In the genomic region with DNA sequence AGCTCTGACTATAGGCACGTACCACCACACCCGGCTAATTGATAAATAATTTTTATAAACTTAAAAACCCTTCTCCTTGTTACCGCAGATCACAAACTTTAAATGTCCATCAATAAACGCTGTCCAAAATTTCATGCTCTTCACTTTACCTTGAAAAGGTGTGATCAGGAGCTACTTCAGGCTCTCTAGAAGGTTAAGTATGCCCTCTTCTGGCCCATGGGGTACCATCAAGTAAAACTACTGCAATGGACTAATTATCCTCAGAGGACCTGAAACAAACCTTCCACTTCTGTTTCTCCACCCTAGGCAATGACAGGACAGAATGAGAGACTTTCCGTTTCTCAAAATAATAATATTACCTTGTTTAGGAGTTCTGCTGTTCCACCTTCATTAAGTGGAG, we compare ENCODE assay signal across 11 cellular contexts. TPM values are rescaled to one million over a fixed set of nuclear protein-coding genes. Genes with fewer than 3 reads are reported as not detected.
DNase-seq lines count a peak whose midpoint lies in the region; ATAC-seq, FAIRE-seq and TF ChIP-seq lines count a peak whose summit lies in the region.
"Had no signal": no experiment of that assay in that cellular context is flagged by ENCODE, and none has a peak within 500 bp of the region (broad histone marks: within the 10 kb centered on the region; RNA-seq: fewer than 3 reads in every experiment).

No MANE protein-coding gene starts in this region.

- H3K27ac ChIP-seq in CD8-positive, alpha-beta T cell (ENCODE audit: low read depth, low read length), result no peak overlapping the region

- H3K4me1 ChIP-seq in CD8-positive, alpha-beta T cell (ENCODE audit: insufficient read depth, low read length), result no peaks in the 10 kb centered on the region

- H3K9me3 Mint-ChIP-seq in CD8-positive, alpha-beta T cell, result no peaks in the 10 kb centered on the region
- H3K9me3 Mint-ChIP-seq: activated naive CD8-positive, alpha-beta T cell treated with anti-CD3 and anti-CD28 coated beads, Interleukin-2, amount 50 U/mL, for 24 hours; T-helper 1 cell treated with Interleukin-12 subunit alpha and Interleukin-12 subunit beta and Interleukin-4 antibody, amounts not matched to agents 30 μg/mL and 1 μg/mL, for 36 hours had no signal

- POLR2A ChIA-PET in CD8-positive, alpha-beta T cell (lab: Charles Lee), result no interaction called here

- in situ Hi-C loops in astrocyte of the cerebellum (cut with HindIII; ENCODE audit: low sequenced_read_pairs), result no loop called here

- no peaks in the 10 kb centered on the region for H3K27me3 ChIP-seq in CD8-positive, alpha-beta T cell (ENCODE audit: insufficient read depth, low read length)

- no peaks in the 10 kb centered on the region for H3K27me3 Mint-ChIP-seq in CD8-positive, alpha-beta T cell (ENCODE audit: low read depth)
- H3K27me3 Mint-ChIP-seq: activated naive CD8-positive, alpha-beta T cell treated with anti-CD3 and anti-CD28 coated beads, Interleukin-2, amount 50 U/mL, for 24 hours had no signal

- TF ChIP-seq CTCF in astrocyte of the cerebellum (IDR thresholded peaks at IDR 0.05; ENCODE audit: low read depth, low read length, missing control alignments), result peak; percentile 31
- no peak for TF ChIP-seq CTCF in CD8-positive, alpha-beta T cell (IDR thresholded peaks at IDR 0.05)

- H3K27ac Mint-ChIP-seq in CD8-positive, alpha-beta T cell, result no peak overlapping the region
- H3K27ac Mint-ChIP-seq: activated naive CD8-positive, alpha-beta T cell treated with anti-CD3 and anti-CD28 coated beads, Interleukin-2, amount 50 U/mL, for 24 hours; T-helper 1 cell treated with Interleukin-12 subunit alpha and Interleukin-12 subunit beta and Interleukin-4 antibody, amounts not matched to agents 30 μg/mL and 1 μg/mL, for 36 hours had no signal

- no peaks in the 10 kb centered on the region for H3K4me1 Mint-ChIP-seq in CD8-positive, alpha-beta T cell (ENCODE audit: low read depth)
- H3K4me1 Mint-ChIP-seq: activated naive CD8-positive, alpha-beta T cell treated with anti-CD3 and anti-CD28 coated beads, Interleukin-2, amount 50 U/mL, for 24 hours had no signal

- peak; percentile 83 for TF ChIP-seq RAD21 in Ishikawa (IDR thresholded peaks at IDR 0.05; ENCODE audit: low read depth)

- no peaks in the 10 kb centered on the region for H3K9me3 ChIP-seq in CD8-positive, alpha-beta T cell (ENCODE audit: low read length)

- peak; percentile 21 for DNase-seq in EH (ENCODE audit: low read depth)
- no peak for DNase-seq in astrocyte of the cerebellum (ENCODE audit: low read depth)
- peak; percentile 31 to 44 for DNase-seq in lung microvascular endothelial cell (ENCODE audit: low read depth in 2 of 2)
- no peak for DNase-seq in activated CD4-positive, CD25-positive, alpha-beta regulatory T cell treated with anti-CD3 and anti-CD28 coated beads, Interleukin-2, amount 50 U/mL, for 72 hours
- no peak for DNase-seq in urothelium cell line (ENCODE audit: low spot score)
- DNase-seq in CD8-positive, alpha-beta T cell, result no peak
- DNase-seq in activated CD4-positive, alpha-beta T cell treated with anti-CD3 and anti-CD28 coated beads for 4 hours, result no peak
- DNase-seq: activated naive CD8-positive, alpha-beta T cell treated with anti-CD3 and anti-CD28 coated beads, Interleukin-2, amount 50 U/mL, for 24 hours; islet precursor cell had no signal

- CTCF ChIA-PET in CD8-positive, alpha-beta T cell (lab: Charles Lee), result interaction anchor here (0.7 to 1.7 kb wide), 3 partner anchors 17 to 246 kb away, joined by 3 to 5 read pairs (median 3); no protein-coding TSS in a partner anchor

- intact Hi-C loops in CD8-positive, alpha-beta T cell (cut with DNase I, micrococcal nuclease), result no loop called here

- H3K4me3 ChIP-seq in astrocyte of the cerebellum (ENCODE audit: low read depth, low read length), result no peak overlapping the region
- H3K4me3 ChIP-seq in CD8-positive, alpha-beta T cell (ENCODE audit: low read depth, low read length), result no peak overlapping the region

- H3K4me3 Mint-ChIP-seq in CD8-positive, alpha-beta T cell, result no peak overlapping the region
- H3K4me3 Mint-ChIP-seq: activated naive CD8-positive, alpha-beta T cell treated with anti-CD3 and anti-CD28 coated beads, Interleukin-2, amount 50 U/mL, for 24 hours; T-helper 1 cell treated with Interleukin-12 subunit alpha and Interleukin-12 subunit beta and Interleukin-4 antibody, amounts not matched to agents 30 μg/mL and 1 μg/mL, for 36 hours had no signal

- no peak for TF ChIP-seq EP300 in Ishikawa (IDR thresholded peaks at IDR 0.05; ENCODE audit: borderline replicate concordance)

- no peak for FAIRE-seq in urothelium cell line (lab: Jason Lieb, UNC)

- peaks cover 74% of the 10 kb centered on the region for H3K36me3 Mint-ChIP-seq in CD8-positive, alpha-beta T cell

- ATAC-seq in CD8-positive, alpha-beta T cell, result no peak
- ATAC-seq: activated naive CD8-positive, alpha-beta T cell treated with anti-CD3 and anti-CD28 coated beads, Interleukin-2, amount 50 U/mL, for 24 hours had no signal

- H3K36me3 ChIP-seq in CD8-positive, alpha-beta T cell (ENCODE audit: insufficient read depth, low read length), result peaks cover 10% of the 10 kb centered on the region

TF ChIP-seq in Ishikawa, 13 proteins besides CTCF, POLR2A, EP300 and RAD21:
- no peak for TF ChIP-seq ZBTB7A (IDR thresholded peaks at IDR 0.05; ENCODE audit: low read depth)
- no peak for TF ChIP-seq CEBPB (IDR thresholded peaks at IDR 0.05)
- TF ChIP-seq TEAD4 (IDR thresholded peaks at IDR 0.05), result no peak
- no peak for TF ChIP-seq CREB1 (IDR thresholded peaks at IDR 0.05; ENCODE audit: low read depth)
- no peak for TF ChIP-seq TAF1 (IDR thresholded peaks at IDR 0.05; ENCODE audit: low read depth)

RNA-seq across cellular contexts. Expression of a gene that starts 9.2 kb away (rescaled TPM):
- total RNA-seq in lung microvascular endothelial cell, result 5.7 and 5.8 TPM in 2 replicates
- 10 to 100 TPM in 1 of 2 experiments, 1 to 10 TPM in 1; 10.0 TPM for total RNA-seq in CD8-positive, alpha-beta T cell

RNA-seq across cellular contexts. Expression of a gene that starts 36.4 kb away (rescaled TPM):
- total RNA-seq in lung microvascular endothelial cell, result not detected in 2 replicates
- total RNA-seq in CD8-positive, alpha-beta T cell, result under 1 TPM in 1 of 2 experiments, not detected in 1; 0.11 TPM

RNA-seq across cellular contexts. Expression of a gene that starts 53.7 kb away (rescaled TPM):
- total RNA-seq in lung microvascular endothelial cell, result not detected in 2 replicates
- 10 to 100 TPM; 23.4 to 25.0 TPM for total RNA-seq in CD8-positive, alpha-beta T cell

Comparison
In these comparisons a context has a peak if more than half of its experiments do, and no peak if none do; other contexts are left out.
1. DNase-seq: peak in EH (single experiment) and lung microvascular endothelial cell (2 of 2); none in astrocyte of the cerebellum (single experiment), activated CD4-positive, CD25-positive, alpha-beta regulatory T cell treated with anti-CD3 and anti-CD28 coated beads, Interleukin-2, amount 50 U/mL, for 72 hours (single experiment), urothelium cell line (single experiment), CD8-positive, alpha-beta T cell (0 of 7) and activated CD4-positive, alpha-beta T cell treated with anti-CD3 and anti-CD28 coated beads for 4 hours (0 of 2).
2. RNA of a gene that starts 53.7 kb away (total RNA-seq): 23.4 to 25.0 TPM in CD8-positive, alpha-beta T cell; not detected in lung microvascular endothelial cell; every median in the first group is over 10 times any median in the second.